Comparison of ENCODE assay signal across 12 cellular contexts in the genomic region with DNA sequence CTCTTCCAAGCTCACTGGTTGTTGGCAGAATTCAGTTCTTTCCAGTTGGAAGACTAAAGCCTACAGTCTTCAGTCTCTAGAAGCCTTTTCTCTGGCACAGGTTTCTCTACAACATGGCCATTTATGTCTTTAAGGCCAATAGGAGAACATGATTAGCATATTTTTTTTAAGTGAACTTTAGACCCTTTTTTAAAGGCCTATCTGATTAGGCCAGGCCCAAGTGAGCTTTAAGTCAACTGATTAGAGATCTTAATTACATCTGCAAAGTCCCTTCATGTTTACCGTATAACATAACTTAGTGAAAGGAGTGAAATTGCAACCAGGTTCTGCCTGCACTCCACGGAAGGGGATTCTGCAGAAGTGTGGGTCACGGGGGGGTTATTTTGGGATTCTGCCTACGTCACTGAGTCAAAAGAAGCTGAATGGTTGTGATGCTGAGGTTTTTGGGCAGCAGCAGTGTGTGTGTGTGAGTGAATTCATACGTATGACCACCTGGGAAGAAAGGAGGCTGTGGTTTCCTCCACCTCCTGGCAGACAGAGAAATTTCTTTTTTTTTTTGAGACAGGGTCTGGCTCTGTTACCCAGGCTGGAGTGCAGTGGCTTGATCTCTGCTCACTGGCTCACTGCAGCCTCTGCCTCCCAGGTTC. TPM values are rescaled to one million over a fixed set of nuclear protein-coding genes. Genes with fewer than 3 reads are reported as not detected.
DNase-seq lines count a peak whose midpoint lies in the region; ATAC-seq, FAIRE-seq and TF ChIP-seq lines count a peak whose summit lies in the region.
"Had no signal": no experiment of that assay in that cellular context is flagged by ENCODE, and none has a peak within 500 bp of the region (broad histone marks: within the 10 kb centered on the region; RNA-seq: fewer than 3 reads in every experiment).

No MANE protein-coding gene starts in this region.

- H4K20me1 ChIP-seq in HepG2 (ENCODE audit: insufficient read depth, low read length): no peaks in the 10 kb centered on the region

- no peaks in the 10 kb centered on the region for H3K79me2 ChIP-seq in HepG2 (ENCODE audit: insufficient read depth, low read length)

- H3K4me3 ChIP-seq in HepG2 (replicated peaks in 1 of 3; ENCODE audit: insufficient read depth in 1 of 3, low read depth in 2 of 3, low read length in 3 of 3): no peak overlapping the region
- H3K4me3 ChIP-seq in right lobe of liver: no peak overlapping the region
- no peak overlapping the region for H3K4me3 ChIP-seq in lower leg skin (ENCODE audit: low read depth, poor library complexity, severe bottlenecking)
- no peak overlapping the region for H3K4me3 ChIP-seq in right cardiac atrium (ENCODE audit: low read length)
- H3K4me3 ChIP-seq: GM23338 had no signal

- H2AFZ ChIP-seq in HepG2 (ENCODE audit: low read length): no peak overlapping the region
- H2AFZ ChIP-seq: GM23338 had no signal

- 17% methylated on average over 5 of the region's 5 CpGs for WGBS in HepG2 (ENCODE audit: low lambda C conversion rate)
- WGBS in right lobe of liver (ENCODE audit: insufficient coverage, low coverage, low lambda C conversion rate, missing lambda C conversion rate): 90% methylated on average over 2 of the region's 5 CpGs
- 82 to 91% methylated on average over 5 of the region's 5 CpGs for WGBS in lower leg skin, 2 donors
- WGBS in right cardiac atrium: 86% methylated on average over 5 of the region's 5 CpGs

- H3K27me3 ChIP-seq in HepG2 (ENCODE audit: control insufficient read depth in 1 of 2, insufficient read depth in 2 of 2, low read length in 2 of 2) (peaks cover 0 to 1% of the 10 kb centered on the region in 2 experiments; a peak in 1 of 5 replicates), right lobe of liver (no peaks in the 10 kb centered on the region), right cardiac atrium (ENCODE audit: control insufficient read depth, insufficient read depth) (no peaks in the 10 kb centered on the region)

- FAIRE-seq in HepG2 (lab: Jason Lieb, UNC): no peak

- peaks cover 19% of the 10 kb centered on the region for H3K4me1 ChIP-seq in HepG2 (ENCODE audit: insufficient read depth, low read length)
- H3K4me1 ChIP-seq in right lobe of liver: no peaks in the 10 kb centered on the region
- no peaks in the 10 kb centered on the region for H3K4me1 ChIP-seq in right cardiac atrium (ENCODE audit: control insufficient read depth, insufficient read depth, low read length)

- intact Hi-C loops in HepG2 (cut with micrococcal nuclease; ENCODE audit: unreplicated experiment) (no loop called here), right lobe of liver (cut with DNase I) (no loop called here), lower leg skin (cut with DNase I; ENCODE audit: low total_unique reads) (no loop called here), right cardiac atrium (cut with DNase I) (no loop called here)

- H3K9me3 ChIP-seq in HepG2 (ENCODE audit: low read length) (no peaks in the 10 kb centered on the region), right lobe of liver (no peaks in the 10 kb centered on the region), right cardiac atrium (ENCODE audit: control insufficient read depth, low read length) (no peaks in the 10 kb centered on the region)

- H3K36me3 ChIP-seq in HepG2 (replicated peaks in 1 of 2; ENCODE audit: control insufficient read depth in 1 of 2, insufficient read depth in 2 of 2, low read length in 2 of 2): no peaks in the 10 kb centered on the region
- no peaks in the 10 kb centered on the region for H3K36me3 ChIP-seq in right lobe of liver

- TF ChIP-seq CTCF in HepG2 (CRISPR knock-in tag; IDR thresholded peaks at IDR 0.05) (no peak), right lobe of liver (IDR thresholded peaks at IDR 0.05) (no peak), lower leg skin (IDR thresholded peaks at IDR 0.05) (no peak)

- TF ChIP-seq POLR2A in HepG2 (IDR thresholded peaks at IDR 0.05; ENCODE audit: insufficient read depth in 1 of 2, low read depth in 2 of 2, low read length in 2 of 2) (no peak), right lobe of liver (IDR thresholded peaks at IDR 0.05) (no peak), lower leg skin (IDR thresholded peaks at IDR 0.05) (no peak)

- no peak overlapping the region for H3K27ac ChIP-seq in HepG2 (ENCODE audit: extremely low read length, insufficient read depth, low read length)
- H3K27ac ChIP-seq in right lobe of liver: no peak overlapping the region
- no peak overlapping the region for H3K27ac ChIP-seq in right cardiac atrium (ENCODE audit: low read length)

- 0 out of 2 replicates have a peak overlapping the region, but pooled peaks have one; percentile 36 for H3K4me2 ChIP-seq in HepG2 (ENCODE audit: low read depth, low read length)
- H3K4me2 ChIP-seq: GM23338 had no signal

- no peak for ATAC-seq in HepG2
- no peak for ATAC-seq in right lobe of liver
- ATAC-seq in HG03378 (IDR thresholded peaks at IDR 0.05; ENCODE audit: unreplicated experiment): peak; percentile 82
- ATAC-seq in right cardiac atrium: no peak
- ATAC-seq: GM23338 had no signal

- TF ChIP-seq EP300 in HepG2 (IDR thresholded peaks at IDR 0.05; ENCODE audit: low read depth in 2 of 2, low read length in 2 of 2) (no peak), HepG2 (CRISPR knock-in tag; IDR thresholded peaks at IDR 0.05; ENCODE audit: borderline replicate concordance) (no peak)

- no peak for DNase-seq in HepG2 (ENCODE audit: low spot score)
- DNase-seq in right lobe of liver: no peak
- peak; percentile 28 for DNase-seq in activated gamma-delta T cell treated with anti-CD3 and anti-CD28 coated beads, Interleukin-2, amount 50 U/mL, for 16 hours (ENCODE audit: low read depth)
- DNase-seq in lower leg skin (ENCODE audit: low spot score in 2 of 2): no peak
- no peak for DNase-seq in ecto neural progenitor cell (ENCODE audit: low spot score)
- no peak for DNase-seq in occipital lobe (lab: John Stamatoyannopoulos, UW)
- DNase-seq in right cardiac atrium: no peak
- DNase-seq: mammary epithelial cell, NCI-H2171, Right ventricle myocardium superior had no signal

- POLR2A ChIA-PET in HepG2 (lab: Yijun Ruan, JAX): no interaction called here

- in situ Hi-C loops in HepG2 (cut with HindIII; ENCODE audit: extremely low pct_ligation_motif_present, low pct_unique_long_range_greater_than_20kb): loop anchor here (10.0 kb wide), 1 partner anchor 278 kb away; no protein-coding TSS in a partner anchor

- no peak overlapping the region for H3K9ac ChIP-seq in HepG2 (ENCODE audit: insufficient read depth, low read depth, low read length)

- CTCF ChIA-PET in HepG2 (lab: Yijun Ruan, JAX; ENCODE audit: low intra/inter-chr PET ratio, low total read pairs): no interaction called here

- TF ChIP-seq RAD21 in HepG2 (CRISPR knock-in tag; IDR thresholded peaks at IDR 0.05): no peak

- no TSS peak for BruUV-seq in HepG2 (replicated peaks; lab: Mats Ljungman, UMichigan)

TF ChIP-seq in HepG2, 621 proteins besides CTCF, POLR2A, EP300 and RAD21:
- TF ChIP-seq, protein P1, sequence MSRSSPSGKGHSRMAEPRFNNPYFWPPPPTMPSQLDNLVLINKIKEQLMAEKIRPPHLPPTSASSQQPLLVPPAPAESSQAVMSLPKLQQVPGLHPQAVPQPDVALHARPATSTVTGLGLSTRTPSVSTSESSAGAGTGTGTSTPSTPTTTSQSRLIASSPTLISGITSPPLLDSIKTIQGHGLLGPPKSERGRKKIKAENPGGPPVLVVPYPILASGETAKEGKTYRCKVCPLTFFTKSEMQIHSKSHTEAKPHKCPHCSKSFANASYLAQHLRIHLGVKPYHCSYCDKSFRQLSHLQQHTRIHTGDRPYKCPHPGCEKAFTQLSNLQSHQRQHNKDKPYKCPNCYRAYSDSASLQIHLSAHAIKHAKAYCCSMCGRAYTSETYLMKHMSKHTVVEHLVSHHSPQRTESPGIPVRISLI (CRISPR knock-in tag; IDR thresholded peaks at IDR 0.05; ENCODE audit: borderline replicate concordance): 0 out of 2 replicates have a peak, but pooled peaks have one; percentile 25
- peak; percentile 65 for TF ChIP-seq CREB1 (IDR thresholded peaks at IDR 0.05)
- no peak for TF ChIP-seq CREB1 (CRISPR knock-in tag; IDR thresholded peaks at IDR 0.05)
- 0 out of 2 replicates have a peak, but pooled peaks have one; percentile 26 for TF ChIP-seq HNF4A (CRISPR knock-in tag; IDR thresholded peaks at IDR 0.05)
- TF ChIP-seq ZNF329 (CRISPR knock-in tag; IDR thresholded peaks at IDR 0.05; ENCODE audit: low read depth): no peak

RNA-seq across cellular contexts. Expression of gene ALOX5AP, which starts 31.7 kb away (rescaled TPM):
- total RNA-seq in HepG2 (2016; rRNA removed; fragmentation: Illumina TruSeq; extraction: Trizol): 0.70 and 0.97 TPM in 2 replicates
- total RNA-seq in HepG2 (2016; cell fraction: cytosol; rRNA removed; fragmentation: Illumina TruSeq; extraction: Trizol; ENCODE audit: low read depth): 1.1 and 2.0 TPM in 2 replicates
- total RNA-seq in HepG2 (2016; cell fraction: insoluble cytoplasmic fraction; rRNA removed; fragmentation: Illumina TruSeq; extraction: Trizol): 0.37 and 1.2 TPM in 2 replicates
- 0.80 and 2.1 TPM in 2 replicates for total RNA-seq in HepG2 (2016; cell fraction: membrane; rRNA removed; fragmentation: Illumina TruSeq; extraction: Trizol)
- not detected in 2 replicates for total RNA-seq in HepG2 (2016; cell fraction: nucleus; rRNA removed; fragmentation: Illumina TruSeq; extraction: Trizol)
- 0.50 and 1.2 TPM in 2 replicates for polyA plus RNA-seq in HepG2 (2011; rRNA removed)
- polyA plus RNA-seq in HepG2 (2011; cell fraction: cytosol; rRNA removed): 0.30 and 0.59 TPM in 2 replicates
- 0.21 and 0.27 TPM in 2 replicates for polyA plus RNA-seq in HepG2 (2011; cell fraction: nucleus; rRNA removed)
- polyA plus RNA-seq in HepG2 (2012): 2.3 TPM in 1 of 2 replicates, not detected in the other
- polyA plus RNA-seq in HepG2 (2016; cell fraction: cytosol; fragmentation: Illumina TruSeq; extraction: Trizol; ENCODE audit: low read depth): 1.2 and 1.8 TPM in 2 replicates
- 1.7 and 1.9 TPM in 2 replicates for polyA plus RNA-seq in HepG2 (2016; cell fraction: insoluble cytoplasmic fraction; fragmentation: Illumina TruSeq; extraction: Trizol; ENCODE audit: low read depth)
- polyA plus RNA-seq in HepG2 (2016; cell fraction: membrane; fragmentation: Illumina TruSeq; extraction: Trizol; ENCODE audit: low read depth): 2.2 and 2.3 TPM in 2 replicates
- 0.77 TPM in 1 of 2 replicates, not detected in the other for polyA plus RNA-seq in HepG2 (2016; cell fraction: nucleus; fragmentation: Illumina TruSeq; extraction: Trizol; ENCODE audit: insufficient read depth, low read depth)
- polyA minus RNA-seq in HepG2 (2011; rRNA and poly(A)+ RNA removed; ENCODE audit: low replicate concordance): 0.56 and 0.91 TPM in 2 replicates
- polyA minus RNA-seq in HepG2 (2011; cell fraction: cytosol; rRNA and poly(A)+ RNA removed): not detected in 2 replicates
- polyA minus RNA-seq in HepG2 (2011; cell fraction: nucleus; rRNA and poly(A)+ RNA removed): not detected in 2 replicates
- total RNA-seq in right lobe of liver: 1 to 10 TPM in 5 of 6 experiments, under 1 TPM in 1; 0.53 to 6.7 (median 3.7) TPM
- total RNA-seq in lower leg skin: 10 to 100 TPM in 1 of 4 donors, 1 to 10 TPM in 3; 4.2 to 10.9 (median 6.2) TPM
- 2.5 TPM for total RNA-seq in occipital lobe
- 10 to 100 TPM in 1 of 4 donors, 1 to 10 TPM in 3; 3.3 to 12.4 (median 8.2) TPM for total RNA-seq in right cardiac atrium
- 1.9 TPM for polyA plus RNA-seq in right cardiac atrium
- total RNA-seq: GM23338 had no signal
